8 cellular contexts compared by ENCODE assay signal in the genomic region with DNA sequence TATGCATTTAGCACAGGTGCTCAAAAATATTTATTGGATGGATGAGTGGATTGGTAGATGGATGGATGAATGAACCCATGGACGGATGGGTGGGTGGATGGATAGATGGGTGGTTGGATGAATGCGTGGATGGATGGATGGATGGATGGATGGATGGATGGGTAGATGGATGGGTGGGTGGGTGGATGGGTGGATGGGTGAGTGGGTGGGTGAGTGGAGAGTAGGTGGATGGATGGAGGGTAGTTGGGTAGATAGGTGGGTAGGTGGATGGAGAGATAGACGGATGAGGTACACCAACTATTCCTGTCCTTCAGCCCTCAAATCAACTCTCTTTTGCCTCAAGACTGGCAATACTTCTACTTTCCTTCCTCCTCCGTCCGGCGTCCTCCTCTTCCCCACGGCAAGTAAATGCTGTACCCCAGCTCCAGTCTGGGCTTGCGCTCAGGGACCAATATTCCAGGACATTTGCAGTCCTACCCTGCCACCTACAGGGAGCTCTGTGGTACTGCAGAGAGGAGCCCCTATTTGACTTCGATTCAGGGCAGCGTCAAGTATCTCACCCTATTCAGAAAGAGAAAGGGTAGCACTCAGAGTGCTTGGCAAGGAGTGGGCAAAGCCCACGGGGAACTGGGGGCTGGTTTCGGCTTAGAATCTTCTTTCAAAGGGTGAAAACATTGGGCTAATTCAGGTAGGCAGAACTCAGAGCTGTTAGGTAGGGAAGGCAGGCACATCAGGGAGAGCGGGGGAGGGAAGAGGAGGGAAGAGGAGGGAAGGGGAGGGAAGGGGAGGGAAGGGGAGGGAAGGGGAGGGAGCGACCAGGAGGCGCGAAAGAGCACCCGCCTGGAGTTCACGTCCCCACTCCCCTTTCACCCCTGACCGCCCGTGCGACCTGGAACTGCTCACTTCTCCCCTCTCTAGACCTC. TPM values are rescaled to one million over a fixed set of nuclear protein-coding genes. Genes with fewer than 3 reads are reported as not detected.
DNase-seq lines count a peak whose midpoint lies in the region; ATAC-seq and TF ChIP-seq lines count a peak whose summit lies in the region.
"Not testable (repeated sequence)": the region's sequence is repeated elsewhere in the genome, so short reads cannot be mapped to it uniquely, and the experiment has no call there.

No MANE protein-coding gene starts in this region.

- not testable (repeated sequence) for H4K5ac ChIP-seq in mesendoderm (ENCODE audit: low read length)

- not testable (repeated sequence) for H3K4me1 ChIP-seq in RWPE2 (ENCODE audit: insufficient read depth, poor library complexity, severe bottlenecking); mesendoderm (ENCODE audit: control insufficient read depth, low read depth, low read length)

- not testable (repeated sequence) for H3K4ac ChIP-seq in mesendoderm (ENCODE audit: low read depth, low read length)

- not testable (repeated sequence) for H2AK5ac ChIP-seq in mesendoderm (ENCODE audit: low read length)

- H3K27ac ChIP-seq in RWPE2 (ENCODE audit: poor library complexity, severe bottlenecking); mesendoderm (ENCODE audit: low read depth, low read length): not testable (repeated sequence)

- peak overlapping the region; percentile 15 for H3K56ac ChIP-seq in mesendoderm (ENCODE audit: low read length)

- H3K4me2 ChIP-seq in mesendoderm (ENCODE audit: low read length): not testable (repeated sequence)

- H3K23ac ChIP-seq in mesendoderm (ENCODE audit: low read length): not testable (repeated sequence)

- H4K8ac ChIP-seq in mesendoderm (ENCODE audit: low read depth, low read length): not testable (repeated sequence)

- peak; percentile 53 for TF ChIP-seq CTCF in LNCaP clone FGC (IDR thresholded peaks at IDR 0.05; ENCODE audit: control insufficient read depth, extremely low read depth, insufficient read depth)
- peak; percentile 36 for TF ChIP-seq CTCF in RWPE2 (IDR thresholded peaks at IDR 0.05; ENCODE audit: poor library complexity, severe bottlenecking)
- peak; percentile 51 for TF ChIP-seq CTCF in epithelial cell of esophagus (IDR thresholded peaks at IDR 0.05; ENCODE audit: insufficient read depth, low read depth, low read length, missing control alignments)

- H3K79me2 ChIP-seq in mesendoderm (ENCODE audit: control insufficient read depth, insufficient read depth, low read length): not testable (repeated sequence)

- H3K27me3 ChIP-seq in RWPE2 (ENCODE audit: insufficient read depth, poor library complexity, severe bottlenecking); mesendoderm (ENCODE audit: insufficient read depth, low read length, poor library complexity): not testable (repeated sequence)

- not testable (repeated sequence) for H2BK15ac ChIP-seq in mesendoderm (replicated peaks; ENCODE audit: low read depth)

- H3K79me1 ChIP-seq in mesendoderm (ENCODE audit: low read length): not testable (repeated sequence)

- not testable (repeated sequence) for H2BK5ac ChIP-seq in mesendoderm (ENCODE audit: low read length)

- peak; percentile 51 for ATAC-seq in GM21576 (IDR thresholded peaks at IDR 0.05; ENCODE audit: unreplicated experiment)
- peak; percentile 89 for ATAC-seq in RWPE2 (ENCODE audit: low read depth)

- not testable (repeated sequence) for H3K9ac ChIP-seq in mesendoderm (ENCODE audit: low read length)

- DNase-seq in DMS153 (lab: John Stamatoyannopoulos, UW) (peak; percentile 31), activated T-helper 1 cell treated with Interleukin-2 at 50 U/mL for 16 hours (ENCODE audit: low read depth) (peak; percentile 21), mesendoderm (peak; percentile 6)
- not testable (repeated sequence) for DNase-seq in LNCaP clone FGC (ENCODE audit: low read depth); RWPE2 (ENCODE audit: low spot score); epithelial cell of esophagus (ENCODE audit: low read depth)
- DNase-seq in stimulated activated CD8-positive, alpha-beta memory T cell treated with anti-CD3 and anti-CD28 coated beads, Interleukin-4, amount 100 ng/mL, for 4 hours (ENCODE audit: low read depth in 2 of 2, low spot score in 1 of 2): peak; percentile 17 to 20

- WGBS in mesendoderm (ENCODE audit: extremely low coverage, insufficient coverage, low lambda C conversion rate): no CpG with 5 or more reads among the region's 21 CpGs

- not testable (repeated sequence) for H3K36me3 ChIP-seq in RWPE2 (ENCODE audit: low read depth); mesendoderm (ENCODE audit: control insufficient read depth, insufficient read depth, low read length)

- H3K4me3 ChIP-seq in LNCaP clone FGC (ENCODE audit: low read depth, low read length); RWPE2 (ENCODE audit: severe bottlenecking); epithelial cell of esophagus (ENCODE audit: low read length); mesendoderm (ENCODE audit: low read length): not testable (repeated sequence)

- not testable (repeated sequence) for H3K9me3 ChIP-seq in RWPE2 (ENCODE audit: severe bottlenecking)

- H2BK120ac ChIP-seq in mesendoderm (ENCODE audit: low read depth, low read length): not testable (repeated sequence)

- not testable (repeated sequence) for H3K18ac ChIP-seq in mesendoderm (ENCODE audit: low read length)

RNA-seq across cellular contexts. Expression of gene RPS15A, which starts 30.3 kb away (rescaled TPM):
- polyA plus RNA-seq in mesendoderm (2013, experiment 1 of 2): 4,618 TPM
- 4,640 TPM for polyA plus RNA-seq in mesendoderm (2013, experiment 2 of 2)

RNA-seq across cellular contexts. Expression of gene ARL6IP1, which starts 41.5 kb away (rescaled TPM):
- polyA plus RNA-seq in mesendoderm (2013, experiment 1 of 2): 213 TPM
- 213 TPM for polyA plus RNA-seq in mesendoderm (2013, experiment 2 of 2)
